In the genomic region with DNA sequence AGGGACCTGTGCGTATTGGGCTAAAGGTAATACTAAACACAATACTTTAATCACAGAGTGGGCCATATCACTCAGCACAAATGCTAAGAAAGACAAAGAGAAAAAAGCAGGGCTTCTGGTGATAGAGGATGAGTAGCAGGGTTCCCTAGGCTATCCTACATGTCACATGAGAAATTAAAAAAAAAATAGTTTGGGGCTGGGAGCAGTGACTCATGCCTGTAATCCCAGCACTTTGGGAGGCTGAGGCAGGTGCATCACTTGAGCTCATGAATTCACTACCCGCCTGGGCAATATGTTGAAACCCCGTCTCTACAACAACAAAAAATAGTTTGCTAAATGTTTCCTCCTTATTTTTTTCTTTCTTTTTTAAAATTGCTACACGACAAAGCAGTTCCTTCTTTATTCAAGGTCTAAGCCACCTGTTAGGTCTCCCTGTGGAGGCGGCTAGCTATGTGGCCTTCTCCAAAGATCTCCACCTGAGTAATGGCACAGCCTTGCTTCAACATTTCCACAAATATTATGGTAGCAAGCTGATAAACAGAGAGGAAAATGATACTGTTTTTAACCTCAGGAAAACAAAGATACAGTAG, we compare ENCODE assay signal across 8 cellular contexts. TPM values are rescaled to one million over a fixed set of nuclear protein-coding genes. Genes with fewer than 3 reads are reported as not detected.
DNase-seq lines count a peak whose midpoint lies in the region; ATAC-seq and TF ChIP-seq lines count a peak whose summit lies in the region.
"Had no signal": no experiment of that assay in that cellular context is flagged by ENCODE, and none has a peak within 500 bp of the region (broad histone marks: within the 10 kb centered on the region; RNA-seq: fewer than 3 reads in every experiment).

No MANE protein-coding gene starts in this region.

- H3F3A ChIP-seq in PC-3 (ENCODE audit: low read length, unreplicated experiment) = peaks cover 5% of the 10 kb centered on the region

- 0 out of 2 replicates have a peak, but pooled peaks cover 3% of the 10 kb centered on the region for H4K20me1 ChIP-seq in PC-3 (ENCODE audit: low read length)

- POLR2A ChIA-PET in PC-3 (lab: Charles Lee; ENCODE audit: unreplicated experiment) = interaction anchor here (0.6 to 2.0 kb wide), 5 partner anchors 38 to 329 kb away, joined by 4 to 15 read pairs (median 9); a partner anchor contains a TSS

- intact Hi-C loops in PC-3 (cut with micrococcal nuclease) = loop anchor here (2.0 to 10.0 kb wide), 4 partner anchors 39 to 377 kb away; a partner anchor contains a TSS

- peak overlapping the region; percentile 92 for H3K4me2 ChIP-seq in PC-3 (ENCODE audit: low read length)

- H3K9ac ChIP-seq in PC-3 (ENCODE audit: low read length) = peak overlapping the region; percentile 92

- H2AFZ ChIP-seq in PC-3 (ENCODE audit: low read length) = no peak overlapping the region

- H3K4me3 ChIP-seq in GM12875 (ENCODE audit: low read depth, low read length) (peak overlapping the region; percentile 68), PC-3 (ENCODE audit: low read length) (peak overlapping the region; percentile 79), fibroblast of mammary gland (ENCODE audit: control insufficient read depth, low read depth, low read length) (peak overlapping the region; percentile 63), retinal pigment epithelial cell (ENCODE audit: low read length) (peak overlapping the region; percentile 98)

- H3K27me3 ChIP-seq in PC-3 (ENCODE audit: low read length) = no peaks in the 10 kb centered on the region
- H3K27me3 ChIP-seq: uterus had no signal

- no peaks in the 10 kb centered on the region for H3K9me2 ChIP-seq in PC-3 (replicated peaks; ENCODE audit: low read length)

- no peak for TF ChIP-seq CTCF in GM12875 (IDR thresholded peaks at IDR 0.05; ENCODE audit: borderline replicate concordance, insufficient read depth, low read depth, low read length)
- no peak for TF ChIP-seq CTCF in PC-3 (conservative IDR thresholded peaks at IDR 0.05; ENCODE audit: low read depth, low read length)
- TF ChIP-seq CTCF in fibroblast of mammary gland (conservative IDR thresholded peaks at IDR 0.05; ENCODE audit: control insufficient read depth, insufficient read depth, low read depth, low read length) = no peak
- TF ChIP-seq CTCF in retinal pigment epithelial cell (conservative IDR thresholded peaks at IDR 0.05; ENCODE audit: low read depth, low read length) = no peak

- no peaks in the 10 kb centered on the region for H3K9me3 ChIP-seq in PC-3 (ENCODE audit: low read length)
- H3K9me3 ChIP-seq: uterus had no signal

- H3K27ac ChIP-seq in PC-3 (ENCODE audit: low read length) = no peak overlapping the region

- BruUV-seq in PC-3 (replicated peaks; lab: Mats Ljungman, UMichigan) = no TSS peak

- peaks cover 46% of the 10 kb centered on the region for H3K4me1 ChIP-seq in PC-3 (ENCODE audit: insufficient read depth, low read length)

- peaks cover 37% of the 10 kb centered on the region for H3K36me3 ChIP-seq in PC-3 (ENCODE audit: low read depth, low read length)
- H3K36me3 ChIP-seq: uterus had no signal

- DNase-seq in PC-3 (peak; percentile 30), fibroblast of mammary gland (ENCODE audit: low read depth) (no peak), retinal pigment epithelial cell (ENCODE audit: low read depth) (no peak)
- DNase-seq: uterus had no signal

- peaks cover 46% of the 10 kb centered on the region for H3K79me2 ChIP-seq in PC-3 (ENCODE audit: low read length)

- ATAC-seq in PC-3 = no peak
- no peak for ATAC-seq in HG03025 (IDR thresholded peaks at IDR 0.05; ENCODE audit: low FRiP score, unreplicated experiment)
- no peak for ATAC-seq in GM19395 (IDR thresholded peaks at IDR 0.05; ENCODE audit: unreplicated experiment)
- ATAC-seq in GM18868 (IDR thresholded peaks at IDR 0.05; ENCODE audit: unreplicated experiment) = no peak

- CTCF ChIA-PET in PC-3 (lab: Charles Lee) = interaction anchor here (0.5 kb wide), 1 partner anchor 355 kb away, joined by 4 read pairs; no protein-coding TSS in a partner anchor

RNA-seq across cellular contexts. Expression of a gene that starts 1.5 kb away (rescaled TPM):
- total RNA-seq in PC-3 (2014; rRNA removed) = 194 and 232 TPM in 2 replicates

RNA-seq across cellular contexts. Expression of a gene that starts 48.5 kb away (rescaled TPM):
- total RNA-seq in PC-3 (2014; rRNA removed) = 285 and 376 TPM in 2 replicates
